ENCODE assay signal across 28 cellular contexts in genomic region chr16:52630711-52631110, GRCh38.
"Had no signal": no experiment of that assay in that cellular context is flagged by ENCODE, and none has a peak within 500 bp of the region (broad histone marks: within the 10 kb centered on the region; RNA-seq: fewer than 3 reads in every experiment).

No MANE protein-coding gene starts in this region.

- DNase-seq: colonic mucosa; cortex of kidney; dermis blood vessel endothelial cell; dorsolateral prefrontal cortex; effector CD4-positive, alpha-beta T cell; effector CD8-positive, alpha-beta T cell; effector memory CD4-positive, alpha-beta T cell; effector memory CD8-positive, alpha-beta T cell; endodermal cell; erythroblast; esophagus squamous epithelium; foreskin fibroblast; foreskin keratinocyte; foreskin melanocyte; gastrocnemius medialis; glutamatergic neuron; head of caudate nucleus; heart left ventricle; heart right ventricle had no signal

- FAIRE-seq: colon, endometrium, endothelial cell of umbilical vein, frontal cortex had no signal

- H3K4me1 ChIP-seq: colonic mucosa, esophagus muscularis mucosa, esophagus squamous epithelium, foreskin keratinocyte, gastrocnemius medialis, gastroesophageal sphincter, heart left ventricle, heart right ventricle had no signal

- H3K27me3 ChIP-seq: colonic mucosa, esophagus muscularis mucosa, esophagus squamous epithelium, foreskin keratinocyte, gastrocnemius medialis, gastroesophageal sphincter had no signal

- H3K9me3 ChIP-seq: colonic mucosa, esophagus squamous epithelium, gastrocnemius medialis had no signal

- H3K4me3 ChIP-seq: colonic mucosa, coronary artery, dorsolateral prefrontal cortex, esophagus muscularis mucosa, esophagus squamous epithelium, gastrocnemius medialis, gastroesophageal sphincter, heart left ventricle, heart right ventricle had no signal

- ATAC-seq: effector memory CD8-positive, alpha-beta T cell; esophagus mucosa; foreskin keratinocyte; gastrocnemius medialis; gastroesophageal sphincter; heart left ventricle; heart right ventricle had no signal

- H3K36me3 ChIP-seq: colonic mucosa, esophagus muscularis mucosa, esophagus squamous epithelium, gastrocnemius medialis, gastroesophageal sphincter, heart left ventricle, heart right ventricle had no signal

- H3K27ac ChIP-seq: colonic mucosa, coronary artery, dorsolateral prefrontal cortex, epithelial cell of prostate, esophagus muscularis mucosa, esophagus squamous epithelium, foreskin keratinocyte, gastrocnemius medialis, gastroesophageal sphincter, heart left ventricle, heart right ventricle had no signal
